ENCODE assay signal across 8 cellular contexts in genomic region chr20:34709836-34710567, GRCh38. TPM values are rescaled to one million over a fixed set of nuclear protein-coding genes. Genes with fewer than 3 reads are reported as not detected.
DNase-seq lines count a peak whose midpoint lies in the region; ATAC-seq and TF ChIP-seq lines count a peak whose summit lies in the region.

No MANE protein-coding gene starts in this region.

- DNase-seq in AG10803 (ENCODE audit: low read depth) (peak; percentile 65), NCI-H2029 treated with DMSO at 0.1 percent for 48 hours (lab: John Stamatoyannopoulos, UW) (peak; percentile 36), activated T-helper 1 cell treated with Interleukin-2 at 50 U/mL for 16 hours (ENCODE audit: low read depth) (peak; percentile 32), occipital lobe (lab: John Stamatoyannopoulos, UW) (peak; percentile 82), kidney glomerular epithelial cell (lab: John Stamatoyannopoulos, UW) (no peak)

- H3K9me3 ChIP-seq in gastroesophageal sphincter: no peaks in the 10 kb centered on the region

- TF ChIP-seq EP300 in gastroesophageal sphincter (IDR thresholded peaks at IDR 0.05): no peak

- 3 to 9% methylated on average over 9 to 16 of the region's 61 CpGs for WGBS in gastroesophageal sphincter (ENCODE audit: low coverage in 1 of 2), 2 donors

- peak overlapping the region; percentile 94 to 100 (median 96) for H3K27ac ChIP-seq in gastroesophageal sphincter

- H3K4me3 ChIP-seq in AG10803 (ENCODE audit: low read length): peak overlapping the region; percentile 71
- H3K4me3 ChIP-seq in GM12875 (ENCODE audit: low read depth, low read length): peak overlapping the region; percentile 68
- H3K4me3 ChIP-seq in gastroesophageal sphincter: peak overlapping the region; percentile 66 to 92

- H3K27me3 ChIP-seq in gastroesophageal sphincter: no peaks in the 10 kb centered on the region

- TF ChIP-seq CTCF in AG10803 (conservative IDR thresholded peaks at IDR 0.05; ENCODE audit: low read length) (peak; percentile 35), GM12875 (IDR thresholded peaks at IDR 0.05; ENCODE audit: borderline replicate concordance, insufficient read depth, low read depth, low read length) (no peak), gastroesophageal sphincter (IDR thresholded peaks at IDR 0.05) (peak in 2 of 4 experiments; percentile 8 to 13)

- TF ChIP-seq POLR2A in gastroesophageal sphincter (IDR thresholded peaks at IDR 0.05): peak; percentile 16 to 22

- H3K4me1 ChIP-seq in gastroesophageal sphincter: peaks cover 0 to 67% (median 16%) of the 10 kb centered on the region in 3 donors

- peaks cover 0 to 43% of the 10 kb centered on the region in 2 donors for H3K36me3 ChIP-seq in gastroesophageal sphincter

- ATAC-seq in HG02870 (IDR thresholded peaks at IDR 0.05; ENCODE audit: unreplicated experiment): peak; percentile 18
- ATAC-seq in gastroesophageal sphincter: peak; percentile 85

RNA-seq across cellular contexts. Expression of gene TP53INP2, which starts 5.9 kb away (rescaled TPM):
- total RNA-seq in gastroesophageal sphincter: 10 to 100 TPM; 22.8 to 67.8 (median 53.0) TPM
- 3.9 TPM for total RNA-seq in occipital lobe

RNA-seq across cellular contexts. Expression of gene PIGU, which starts 33.1 kb away (rescaled TPM):
- total RNA-seq in gastroesophageal sphincter (10 to 100 TPM in 3 of 4 donors, 1 to 10 TPM in 1; 5.4 to 11.8 (median 10.8) TPM), occipital lobe (14.8 TPM)
